Comparison of ENCODE assay signal across 20 cellular contexts in the genomic region with DNA sequence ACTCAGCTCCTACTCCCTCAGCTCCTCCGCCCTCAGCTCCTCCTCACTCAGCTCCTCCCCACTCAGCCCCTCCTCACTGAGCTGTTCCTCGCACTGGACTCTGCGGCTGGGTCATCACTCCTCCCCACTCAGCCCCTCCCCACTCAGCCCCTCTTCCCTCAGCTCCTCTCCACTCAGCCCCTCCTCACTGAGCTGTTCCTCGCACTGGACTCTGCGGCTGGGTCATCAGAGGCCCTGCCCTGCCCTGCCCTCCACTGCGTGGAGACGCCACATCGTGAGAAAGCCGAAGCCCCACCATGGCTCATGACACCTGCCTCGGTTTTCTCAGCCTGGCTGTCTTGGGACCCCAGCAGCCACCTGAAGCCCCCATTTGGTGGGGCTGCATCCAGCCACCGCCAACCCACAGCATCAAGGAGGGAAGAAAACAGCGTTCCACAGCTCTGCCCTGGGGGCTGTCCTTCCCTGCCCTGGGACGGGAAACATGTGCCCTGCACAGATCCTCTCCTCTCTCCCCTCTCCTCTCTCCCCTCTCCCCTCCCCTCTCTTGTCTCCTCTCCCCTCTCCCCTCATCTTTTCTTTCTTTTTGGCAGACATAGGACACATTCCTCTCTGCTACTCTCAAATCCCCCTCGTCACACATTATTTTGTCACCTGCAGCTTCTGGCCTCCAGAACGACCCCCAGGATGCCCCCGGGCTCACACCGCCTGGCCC. TPM values are rescaled to one million over a fixed set of nuclear protein-coding genes. Genes with fewer than 3 reads are reported as not detected.
DNase-seq lines count a peak whose midpoint lies in the region; ATAC-seq and TF ChIP-seq lines count a peak whose summit lies in the region.
"Had no signal": no experiment of that assay in that cellular context is flagged by ENCODE, and none has a peak within 500 bp of the region (broad histone marks: within the 10 kb centered on the region; RNA-seq: fewer than 3 reads in every experiment).

No MANE protein-coding gene starts in this region.

- H3K4me1 ChIP-seq in NT2/D1 (ENCODE audit: insufficient read depth, insufficient read length) = peaks cover 13% of the 10 kb centered on the region
- H3K4me1 ChIP-seq in effector memory CD4-positive, alpha-beta T cell (ENCODE audit: control insufficient read depth, insufficient read depth, low read length, poor library complexity, severe bottlenecking) = peaks cover 17% of the 10 kb centered on the region
- H3K4me1 ChIP-seq in gastrocnemius medialis = no peaks in the 10 kb centered on the region
- H3K4me1 ChIP-seq: uterus had no signal

- H3K9me3 ChIP-seq in NT2/D1 (ENCODE audit: insufficient read depth, low read length) = peaks cover 11% of the 10 kb centered on the region
- H3K9me3 ChIP-seq in effector memory CD4-positive, alpha-beta T cell (ENCODE audit: control insufficient read depth, low read length) = no peaks in the 10 kb centered on the region
- H3K9me3 ChIP-seq in gastrocnemius medialis = no peaks in the 10 kb centered on the region
- H3K9me3 ChIP-seq: ascending aorta, uterus had no signal

- H3K4me3 ChIP-seq in NT2/D1 (ENCODE audit: insufficient read length, low read depth) (no peak overlapping the region), gastrocnemius medialis (no peak overlapping the region)
- peak overlapping the region; percentile 25 for H3K4me3 ChIP-seq in effector memory CD4-positive, alpha-beta T cell (ENCODE audit: insufficient read depth, low read depth, low read length, poor library complexity, severe bottlenecking)
- H3K4me3 ChIP-seq: uterus had no signal

- peak overlapping the region; percentile 42 for H3K9ac ChIP-seq in NT2/D1 (ENCODE audit: insufficient read length, low read depth)

- no peaks in the 10 kb centered on the region for H3K9me3 Mint-ChIP-seq in type B pancreatic cell
- H3K9me3 Mint-ChIP-seq: CD4-positive, alpha-beta T cell; nephron; stimulated activated naive CD8-positive, alpha-beta T cell treated with anti-CD3 and anti-CD28 coated beads, Interleukin-15, Interleukin-2, amounts not matched to agents 100 ng/mL and 50 ng/mL, for 24 hours had no signal

- H3K36me3 ChIP-seq in NT2/D1 (ENCODE audit: insufficient read depth, insufficient read length, low read length) = peaks cover 20% of the 10 kb centered on the region
- peaks cover 5% of the 10 kb centered on the region for H3K36me3 ChIP-seq in effector memory CD4-positive, alpha-beta T cell (ENCODE audit: control insufficient read depth, insufficient read depth, low read length)
- H3K36me3 ChIP-seq in gastrocnemius medialis = no peaks in the 10 kb centered on the region
- H3K36me3 ChIP-seq: uterus had no signal

- TF ChIP-seq POLR2A in gastrocnemius medialis (IDR thresholded peaks at IDR 0.05) = no peak

- no peak overlapping the region for H3K27ac ChIP-seq in effector memory CD4-positive, alpha-beta T cell (ENCODE audit: insufficient read depth, low read length, poor library complexity, severe bottlenecking)
- no peak overlapping the region for H3K27ac ChIP-seq in gastrocnemius medialis
- H3K27ac ChIP-seq: uterus had no signal

- H3K27ac Mint-ChIP-seq in type B pancreatic cell = no peak overlapping the region
- H3K27ac Mint-ChIP-seq: CD4-positive, alpha-beta T cell; nephron; stimulated activated naive CD8-positive, alpha-beta T cell treated with anti-CD3 and anti-CD28 coated beads, Interleukin-15, Interleukin-2, amounts not matched to agents 100 ng/mL and 50 ng/mL, for 24 hours had no signal

- no peak overlapping the region for H3K4me3 Mint-ChIP-seq in type B pancreatic cell
- H3K4me3 Mint-ChIP-seq: CD4-positive, alpha-beta T cell; nephron; stimulated activated naive CD8-positive, alpha-beta T cell treated with anti-CD3 and anti-CD28 coated beads, Interleukin-15, Interleukin-2, amounts not matched to agents 100 ng/mL and 50 ng/mL, for 24 hours had no signal

- no peaks in the 10 kb centered on the region for H3K4me1 Mint-ChIP-seq in type B pancreatic cell (ENCODE audit: unreplicated experiment)
- H3K4me1 Mint-ChIP-seq: nephron had no signal

- H3K27me3 ChIP-seq in NT2/D1 (ENCODE audit: insufficient read depth, insufficient read length) (no peaks in the 10 kb centered on the region), gastrocnemius medialis (peaks cover 24 to 36% (median 25%) of the 10 kb centered on the region in 3 donors)
- no peaks in the 10 kb centered on the region for H3K27me3 ChIP-seq in effector memory CD4-positive, alpha-beta T cell (replicated peaks; ENCODE audit: control insufficient read depth, insufficient read depth, low read length, poor library complexity, severe bottlenecking)
- H3K27me3 ChIP-seq: ascending aorta had no signal

- intact Hi-C loops in sciatic nerve (cut with DNase I) = no loop called here
- intact Hi-C loops in gastrocnemius medialis (cut with DNase I; ENCODE audit: low total_unique reads) = no loop called here

- peak; percentile 22 for ATAC-seq in sciatic nerve
- no peak for ATAC-seq in gastrocnemius medialis

- H3K27me3 Mint-ChIP-seq in type B pancreatic cell = peaks cover 16% of the 10 kb centered on the region
- H3K27me3 Mint-ChIP-seq: CD4-positive, alpha-beta T cell; stimulated activated naive CD8-positive, alpha-beta T cell treated with anti-CD3 and anti-CD28 coated beads, Interleukin-15, Interleukin-2, amounts not matched to agents 100 ng/mL and 50 ng/mL, for 24 hours had no signal

- in situ Hi-C loops in gastrocnemius medialis (cut with MboI; ENCODE audit: low sequenced_read_pairs in 4 of 4) = no loop called here

- TF ChIP-seq CTCF in gastrocnemius medialis (IDR thresholded peaks at IDR 0.05 in 4 of 5, conservative IDR thresholded peaks at IDR 0.05 in 1 of 5) (no peak), type B pancreatic cell (conservative IDR thresholded peaks at IDR 0.05) (no peak)

- H3K36me3 Mint-ChIP-seq in type B pancreatic cell = no peaks in the 10 kb centered on the region

- DNase-seq in activated naive CD4-positive, alpha-beta T cell treated with anti-CD3 and anti-CD28 coated beads, Interleukin-2, amount 50 U/mL, for 16 hours = peak; percentile 9
- no peak for DNase-seq in activated naive CD4-positive, alpha-beta T cell treated with Interleukin-2 at 50 U/mL for 16 hours
- DNase-seq in NT2/D1 (ENCODE audit: low read depth, low spot score) (no peak), sciatic nerve (ENCODE audit: low spot score) (no peak), gastrocnemius medialis (no peak), NAMALWA (ENCODE audit: low spot score) (no peak), type B pancreatic cell (ENCODE audit: extremely low spot score, unreplicated experiment) (no peak)
- no peak for DNase-seq in effector memory CD4-positive, alpha-beta T cell
- DNase-seq: activated CD4-positive, alpha-beta T cell treated with anti-CD3 and anti-CD28 coated beads for 1 hour; activated gamma-delta T cell; CD4-positive, alpha-beta T cell; NCI-H187 treated with DMSO at 0.1 percent for 48 hours; NCI-H510A; SIG-M5; stimulated activated CD4-positive, alpha-beta T cell treated with anti-CD3 and anti-CD28 coated beads, Interleukin-15, amount 100 ng/mL, for 24 hours; T-helper 9 cell; uterus had no signal

RNA-seq across cellular contexts. Expression of a gene that starts 17.7 kb away (rescaled TPM):
- total RNA-seq in sciatic nerve (14.5 TPM), gastrocnemius medialis (10 to 100 TPM; 11.1 to 24.0 (median 21.2) TPM), type B pancreatic cell (ENCODE audit: low replicate concordance) (23.9 and 27.8 TPM in 2 replicates)

RNA-seq across cellular contexts. Expression of a gene that starts 17.8 kb away (rescaled TPM):
- total RNA-seq in sciatic nerve (17.7 TPM), gastrocnemius medialis (1 to 10 TPM; 5.8 to 7.8 (median 6.5) TPM), type B pancreatic cell (ENCODE audit: low replicate concordance) (22.1 and 30.5 TPM in 2 replicates)
